Comparison of ENCODE assay signal across 21 cellular contexts in genomic region chr12:129310346-129310745, GRCh38.
A peak's percentile ranks its signal among the peaks of the same experiment; 100 is the strongest.
DNase-seq lines count a peak whose midpoint lies in the region; ATAC-seq, FAIRE-seq and TF ChIP-seq lines count a peak whose summit lies in the region.
"Had no signal": no experiment of that assay in that cellular context is flagged by ENCODE, and none has a peak within 500 bp of the region (broad histone marks: within the 10 kb centered on the region; RNA-seq: fewer than 3 reads in every experiment).

No MANE protein-coding gene starts in this region.

- TF ChIP-seq CTCF in H1 (IDR thresholded peaks at IDR 0.05; ENCODE audit: control extremely low read depth in 1 of 3, insufficient read depth in 1 of 3, low read depth in 1 of 3, low read length in 3 of 3) (no peak), lung (IDR thresholded peaks at IDR 0.05; ENCODE audit: control extremely low read depth, extremely low read depth) (no peak), foreskin keratinocyte (conservative IDR thresholded peaks at IDR 0.05) (no peak)
- no peak for TF ChIP-seq CTCF in CD8-positive, alpha-beta T cell (IDR thresholded peaks at IDR 0.05)

- H3K27me3 Mint-ChIP-seq in CD8-positive, alpha-beta T cell (ENCODE audit: low read depth), result no peaks in the 10 kb centered on the region
- H3K27me3 Mint-ChIP-seq: CD4-positive, alpha-beta memory T cell had no signal

- peaks cover 11% of the 10 kb centered on the region for H3K9me3 Mint-ChIP-seq in CD8-positive, alpha-beta T cell

- no peak overlapping the region for H2BK20ac ChIP-seq in H1 (ENCODE audit: low read length)

- H2AFZ ChIP-seq in H1 (ENCODE audit: low read length), result no peak overlapping the region

- H2BK120ac ChIP-seq in H1 (replicated peaks; ENCODE audit: low read depth, low read length), result no peak overlapping the region

- no peaks in the 10 kb centered on the region for H3K27me3 ChIP-seq in H1 (replicated peaks in 1 of 4; ENCODE audit: control insufficient read depth in 3 of 4, extremely low read depth in 1 of 4, insufficient read depth in 3 of 4, low read length in 3 of 4)
- no peaks in the 10 kb centered on the region for H3K27me3 ChIP-seq in lung (ENCODE audit: control insufficient read depth, insufficient read depth)
- H3K27me3 ChIP-seq in CD8-positive, alpha-beta T cell (ENCODE audit: insufficient read depth, low read length), result no peaks in the 10 kb centered on the region
- no peaks in the 10 kb centered on the region for H3K27me3 ChIP-seq in foreskin keratinocyte
- H3K27me3 ChIP-seq: BLaER1 had no signal

- no peak overlapping the region for H2AK5ac ChIP-seq in H1 (ENCODE audit: low read depth, low read length)

- H3K14ac ChIP-seq in H1 (ENCODE audit: insufficient read length), result no peak overlapping the region

- H3K36me3 ChIP-seq in H1 (ENCODE audit: control insufficient read depth in 2 of 4, insufficient read depth in 4 of 4, low read length in 3 of 4) (no peaks in the 10 kb centered on the region), lung (ENCODE audit: control insufficient read depth in 2 of 2, insufficient read depth in 2 of 2, low read length in 2 of 2) (no peaks in the 10 kb centered on the region)
- no peaks in the 10 kb centered on the region for H3K36me3 ChIP-seq in CD8-positive, alpha-beta T cell (ENCODE audit: insufficient read depth, low read length)
- H3K36me3 ChIP-seq: BLaER1, HAP-1 had no signal

- H4K91ac ChIP-seq in H1 (replicated peaks; ENCODE audit: insufficient read length, low read length), result no peak overlapping the region

- H3K4me3 ChIP-seq in H1 (ENCODE audit: extremely low read depth in 1 of 4, insufficient read depth in 2 of 4, low read depth in 3 of 4, low read length in 4 of 4) (no peak overlapping the region), lung (no peak overlapping the region)
- H3K4me3 ChIP-seq in CD8-positive, alpha-beta T cell (ENCODE audit: low read depth, low read length), result no peak overlapping the region
- H3K4me3 ChIP-seq: BLaER1, GM12878, HAP-1 had no signal

- no peak overlapping the region for H3K56ac ChIP-seq in H1 (replicated peaks; ENCODE audit: insufficient read length, low read depth, low read length)

- H4K20me1 ChIP-seq in H1 (replicated peaks in 1 of 2; ENCODE audit: control insufficient read depth in 1 of 2, insufficient read depth in 2 of 2, low read length in 2 of 2), result no peaks in the 10 kb centered on the region
- H4K20me1 ChIP-seq: BLaER1 had no signal

- H3K4me3 Mint-ChIP-seq in CD8-positive, alpha-beta T cell, result no peak overlapping the region
- H3K4me3 Mint-ChIP-seq: CD14-positive monocyte; CD4-positive, alpha-beta memory T cell had no signal

- TF ChIP-seq EP300 in H1 (IDR thresholded peaks at IDR 0.05; ENCODE audit: borderline replicate concordance in 1 of 2, low read depth in 2 of 2, low read length in 2 of 2), result no peak

- H2BK12ac ChIP-seq in H1 (ENCODE audit: low read depth, low read length), result no peak overlapping the region

- H2BK5ac ChIP-seq in H1 (ENCODE audit: low read depth, low read length), result no peak overlapping the region

- DNase-seq in Daoy (ENCODE audit: low read depth) (peak; percentile 40), NCI-H526 (lab: John Stamatoyannopoulos, UW) (peak; percentile 57 to 74), H1 (ENCODE audit: low read depth in 1 of 2, low spot score in 2 of 2) (no peak), lung (ENCODE audit: low spot score) (peak; percentile 29), HuH-7 (ENCODE audit: low spot score) (no peak), foreskin keratinocyte (no peak)
- DNase-seq in CD8-positive, alpha-beta T cell, result no peak
- DNase-seq: 8988T; Calu3; CD4-positive, alpha-beta memory T cell; DMS79 treated with DMSO at 0.1 percent for 48 hours; EL; GOT3 had no signal

- H3K18ac ChIP-seq in H1 (ENCODE audit: extremely low read depth, low read length), result no peak overlapping the region

- H3K23ac ChIP-seq in H1 (ENCODE audit: insufficient read length), result no peak overlapping the region

- TF ChIP-seq POLR2A in H1 (IDR thresholded peaks at IDR 0.05; ENCODE audit: control extremely low read depth in 1 of 2, low read depth in 2 of 2, low read length in 2 of 2), result no peak

- FAIRE-seq in H1 (lab: Jason Lieb, UNC), result no peak
- FAIRE-seq: GM12878, HepG2, HTR-8/SVneo had no signal

- no peak overlapping the region for H4K8ac ChIP-seq in H1 (ENCODE audit: extremely low read depth, insufficient read depth, low read length)

- POLR2A ChIA-PET in H1 (lab: Charles Lee; ENCODE audit: partially characterized antibody), result no interaction called here
- POLR2A ChIA-PET in CD8-positive, alpha-beta T cell (lab: Charles Lee), result no interaction called here

- no peak overlapping the region for H3K27ac Mint-ChIP-seq in CD8-positive, alpha-beta T cell
- H3K27ac Mint-ChIP-seq: CD14-positive monocyte; CD4-positive, alpha-beta memory T cell had no signal

- no peak for TF ChIP-seq RAD21 in H1 (IDR thresholded peaks at IDR 0.05 in 1 of 2, conservative IDR thresholded peaks at IDR 0.05 in 1 of 2; ENCODE audit: low read depth in 2 of 2, low read length in 2 of 2)

- WGBS in H1 (ENCODE audit: extremely low coverage in 1 of 2, insufficient coverage in 1 of 2, insufficient read length in 1 of 2, insufficient replicate concordance in 2 of 2, low coverage in 1 of 2, low lambda C conversion rate in 2 of 2, missing lambda C conversion rate in 1 of 2), 2 experiments, result 100% methylated on average over 2 of the region's 2 CpGs; no CpG with 5 or more reads in 1 of the 2 experiments
- WGBS in lung, 2 donors, result 61 to 71% methylated on average over 2 of the region's 2 CpGs

- H3K79me1 ChIP-seq in H1 (ENCODE audit: low read depth, low read length), result no peaks in the 10 kb centered on the region

- peaks cover 0 to 4% (median 0%) of the 10 kb centered on the region in 4 experiments; a peak in 1 of 7 replicates for H3K4me1 ChIP-seq in H1 (replicated peaks in 1 of 4; ENCODE audit: control insufficient read depth in 3 of 4, insufficient read depth in 4 of 4, low read length in 3 of 4)
- no peaks in the 10 kb centered on the region for H3K4me1 ChIP-seq in lung (ENCODE audit: control insufficient read depth in 2 of 2, insufficient read depth in 2 of 2, low read length in 2 of 2)
- no peaks in the 10 kb centered on the region for H3K4me1 ChIP-seq in CD8-positive, alpha-beta T cell (ENCODE audit: insufficient read depth, low read length)
- H3K4me1 ChIP-seq in foreskin keratinocyte, result no peaks in the 10 kb centered on the region
- H3K4me1 ChIP-seq: BLaER1, HAP-1 had no signal

- H3K23me2 ChIP-seq in H1 (ENCODE audit: low read depth, low read length), result no peaks in the 10 kb centered on the region

- H3K9me3 ChIP-seq in H1 (ENCODE audit: insufficient read depth in 2 of 2, low read depth in 1 of 2, low read length in 1 of 2) (no peaks in the 10 kb centered on the region), lung (ENCODE audit: control insufficient read depth in 2 of 2, insufficient read depth in 1 of 2, low read length in 1 of 2) (no peaks in the 10 kb centered on the region)
- H3K9me3 ChIP-seq in CD8-positive, alpha-beta T cell (ENCODE audit: low read length), result no peaks in the 10 kb centered on the region
- H3K9me3 ChIP-seq: BLaER1 had no signal

- no peak overlapping the region for H3K4ac ChIP-seq in H1 (replicated peaks; ENCODE audit: insufficient read length, low read depth, low read length)

- no peaks in the 10 kb centered on the region for H3K4me1 Mint-ChIP-seq in CD8-positive, alpha-beta T cell (ENCODE audit: low read depth)
- H3K4me1 Mint-ChIP-seq: CD14-positive monocyte; CD4-positive, alpha-beta memory T cell had no signal

- ATAC-seq in lung (ENCODE audit: insufficient read depth, low FRiP score) (no peak), HG03442 (IDR thresholded peaks at IDR 0.05; ENCODE audit: unreplicated experiment) (no peak), foreskin keratinocyte (no peak)
- no peak for ATAC-seq in CD8-positive, alpha-beta T cell
- ATAC-seq: GM12878, HepG2 had no signal

- H3K36me3 Mint-ChIP-seq in CD8-positive, alpha-beta T cell, result no peaks in the 10 kb centered on the region
- H3K36me3 Mint-ChIP-seq: CD14-positive monocyte; CD4-positive, alpha-beta memory T cell had no signal

- no peak overlapping the region for H4K5ac ChIP-seq in H1 (ENCODE audit: insufficient read length, low read depth, low read length)

- H3K27ac ChIP-seq in H1 (ENCODE audit: low read depth, low read length), result no peak overlapping the region
- no peak overlapping the region for H3K27ac ChIP-seq in lung (ENCODE audit: low read depth in 1 of 2, low read length in 1 of 2)
- H3K27ac ChIP-seq in CD8-positive, alpha-beta T cell (ENCODE audit: low read depth, low read length), result no peak overlapping the region
- no peak overlapping the region for H3K27ac ChIP-seq in foreskin keratinocyte
- H3K27ac ChIP-seq: BLaER1, HL-60 had no signal

- H3K4me2 ChIP-seq in H1 (ENCODE audit: insufficient read depth in 1 of 2, low read depth in 2 of 2, low read length in 2 of 2), result no peak overlapping the region
- H3K4me2 ChIP-seq: BLaER1 had no signal

- no peaks in the 10 kb centered on the region for H3K79me2 ChIP-seq in H1 (ENCODE audit: control insufficient read depth in 1 of 2, insufficient read depth in 2 of 2, low read length in 2 of 2)

- no peak overlapping the region for H2BK15ac ChIP-seq in H1 (ENCODE audit: low read length)

- intact Hi-C loops in CD8-positive, alpha-beta T cell (cut with DNase I, micrococcal nuclease), result no loop called here

- H3K9ac ChIP-seq in H1 (replicated peaks in 1 of 4; ENCODE audit: extremely low read depth in 1 of 4, low read depth in 3 of 4, low read length in 3 of 4), result no peak overlapping the region
- H3K9ac ChIP-seq: BLaER1 had no signal

- CTCF ChIA-PET in H1 (lab: Charles Lee; ENCODE audit: partially characterized antibody), result no interaction called here
- CTCF ChIA-PET in CD8-positive, alpha-beta T cell (lab: Charles Lee), result no interaction called here

TF ChIP-seq in H1, 55 proteins besides CTCF, POLR2A, EP300 and RAD21:
- TF ChIP-seq, protein P1, sequence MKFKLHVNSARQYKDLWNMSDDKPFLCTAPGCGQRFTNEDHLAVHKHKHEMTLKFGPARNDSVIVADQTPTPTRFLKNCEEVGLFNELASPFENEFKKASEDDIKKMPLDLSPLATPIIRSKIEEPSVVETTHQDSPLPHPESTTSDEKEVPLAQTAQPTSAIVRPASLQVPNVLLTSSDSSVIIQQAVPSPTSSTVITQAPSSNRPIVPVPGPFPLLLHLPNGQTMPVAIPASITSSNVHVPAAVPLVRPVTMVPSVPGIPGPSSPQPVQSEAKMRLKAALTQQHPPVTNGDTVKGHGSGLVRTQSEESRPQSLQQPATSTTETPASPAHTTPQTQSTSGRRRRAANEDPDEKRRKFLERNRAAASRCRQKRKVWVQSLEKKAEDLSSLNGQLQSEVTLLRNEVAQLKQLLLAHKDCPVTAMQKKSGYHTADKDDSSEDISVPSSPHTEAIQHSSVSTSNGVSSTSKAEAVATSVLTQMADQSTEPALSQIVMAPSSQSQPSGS (IDR thresholded peaks at IDR 0.05; ENCODE audit: low read length), result no peak
- peak; percentile 61; the same call in 1 of the 2 replicates for TF ChIP-seq CEBPB (IDR thresholded peaks at IDR 0.05; ENCODE audit: low read depth, low read length)
- no peak for TF ChIP-seq ASH2L (IDR thresholded peaks at IDR 0.05; ENCODE audit: low read length)

Comparison
In these comparisons a context has a peak if more than half of its experiments do, and no peak if none do; other contexts are left out.
1. DNase-seq: peak in Daoy (single experiment), NCI-H526 (2 of 2) and lung (single experiment); none in H1 (0 of 2), HuH-7 (single experiment), CD8-positive, alpha-beta T cell (0 of 7) and foreskin keratinocyte (0 of 2).